ENCODE assay signal across 1 cellular context in the genomic region with DNA sequence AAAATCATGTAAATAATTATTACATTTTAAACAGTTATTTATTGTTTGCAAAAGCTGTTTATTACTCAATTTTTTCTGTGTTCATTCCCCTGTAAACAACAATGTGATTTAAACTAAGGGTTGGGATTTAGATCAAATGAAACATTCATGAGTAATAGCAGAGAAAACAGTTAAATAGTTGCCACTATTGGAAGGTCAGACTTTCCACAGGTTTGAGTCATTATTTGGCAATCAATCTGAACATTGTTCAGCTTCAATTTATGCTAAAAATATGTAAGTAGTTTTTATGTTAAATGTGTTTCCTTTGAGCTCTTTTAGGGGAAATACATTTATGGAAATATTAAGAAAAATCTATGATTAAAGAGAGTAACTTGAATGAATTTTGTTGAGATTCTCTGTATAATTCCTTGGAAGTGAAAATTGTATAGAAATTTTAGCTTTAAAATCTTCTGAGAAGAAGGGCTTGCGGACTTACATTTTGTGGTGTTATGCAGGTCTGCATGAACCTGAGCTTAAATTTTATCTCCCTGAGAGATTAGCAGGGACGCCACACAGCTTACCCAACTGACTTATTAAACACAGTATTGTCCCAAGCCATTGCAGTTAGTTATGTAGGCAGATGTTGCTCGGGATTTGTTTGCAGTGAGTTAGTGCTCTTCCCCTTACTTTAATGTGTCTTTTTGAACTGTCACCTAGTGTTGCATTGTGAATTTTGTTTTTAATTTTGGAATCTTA.
TF ChIP-seq lines count a peak whose summit lies in the region.

No MANE protein-coding gene starts in this region.

TF ChIP-seq in SK-N-SH, 30 proteins besides CTCF, POLR2A, EP300 and RAD21 (continued from another document):
- TF ChIP-seq, protein P1, sequence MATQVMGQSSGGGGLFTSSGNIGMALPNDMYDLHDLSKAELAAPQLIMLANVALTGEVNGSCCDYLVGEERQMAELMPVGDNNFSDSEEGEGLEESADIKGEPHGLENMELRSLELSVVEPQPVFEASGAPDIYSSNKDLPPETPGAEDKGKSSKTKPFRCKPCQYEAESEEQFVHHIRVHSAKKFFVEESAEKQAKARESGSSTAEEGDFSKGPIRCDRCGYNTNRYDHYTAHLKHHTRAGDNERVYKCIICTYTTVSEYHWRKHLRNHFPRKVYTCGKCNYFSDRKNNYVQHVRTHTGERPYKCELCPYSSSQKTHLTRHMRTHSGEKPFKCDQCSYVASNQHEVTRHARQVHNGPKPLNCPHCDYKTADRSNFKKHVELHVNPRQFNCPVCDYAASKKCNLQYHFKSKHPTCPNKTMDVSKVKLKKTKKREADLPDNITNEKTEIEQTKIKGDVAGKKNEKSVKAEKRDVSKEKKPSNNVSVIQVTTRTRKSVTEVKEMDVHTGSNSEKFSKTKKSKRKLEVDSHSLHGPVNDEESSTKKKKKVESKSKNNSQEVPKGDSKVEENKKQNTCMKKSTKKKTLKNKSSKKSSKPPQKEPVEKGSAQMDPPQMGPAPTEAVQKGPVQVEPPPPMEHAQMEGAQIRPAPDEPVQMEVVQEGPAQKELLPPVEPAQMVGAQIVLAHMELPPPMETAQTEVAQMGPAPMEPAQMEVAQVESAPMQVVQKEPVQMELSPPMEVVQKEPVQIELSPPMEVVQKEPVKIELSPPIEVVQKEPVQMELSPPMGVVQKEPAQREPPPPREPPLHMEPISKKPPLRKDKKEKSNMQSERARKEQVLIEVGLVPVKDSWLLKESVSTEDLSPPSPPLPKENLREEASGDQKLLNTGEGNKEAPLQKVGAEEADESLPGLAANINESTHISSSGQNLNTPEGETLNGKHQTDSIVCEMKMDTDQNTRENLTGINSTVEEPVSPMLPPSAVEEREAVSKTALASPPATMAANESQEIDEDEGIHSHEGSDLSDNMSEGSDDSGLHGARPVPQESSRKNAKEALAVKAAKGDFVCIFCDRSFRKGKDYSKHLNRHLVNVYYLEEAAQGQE (IDR thresholded peaks at IDR 0.05; ENCODE audit: low read depth, low read length) = no peak
- TF ChIP-seq MEF2A (IDR thresholded peaks at IDR 0.05; ENCODE audit: borderline replicate concordance, low read depth) (no peak), FOSL2 (IDR thresholded peaks at IDR 0.05; ENCODE audit: borderline replicate concordance, low read depth) (peak; percentile 76)
